In the genomic region with DNA sequence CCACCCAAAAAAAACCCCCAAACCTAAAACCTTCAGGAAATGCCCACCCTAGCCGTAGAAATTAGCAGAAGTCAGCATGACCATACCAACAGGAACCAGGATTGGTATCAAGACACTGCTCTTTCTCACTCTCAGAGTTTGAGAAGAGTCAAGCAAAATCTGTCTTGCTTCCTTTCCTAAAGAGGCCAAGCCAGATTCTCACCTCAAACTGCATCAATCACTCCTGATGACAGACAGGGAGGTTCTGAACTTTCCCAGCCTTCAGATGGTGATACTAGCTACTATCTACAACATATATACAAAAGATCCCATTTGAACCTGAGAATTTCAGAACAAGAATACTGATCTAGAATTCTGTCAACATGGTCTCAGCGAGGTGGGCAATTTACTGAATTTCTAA, we compare ENCODE assay signal across 19 cellular contexts. TPM values are rescaled to one million over a fixed set of nuclear protein-coding genes. Genes with fewer than 3 reads are reported as not detected.
A peak's percentile ranks its signal among the peaks of the same experiment; 100 is the strongest.
DNase-seq lines count a peak whose midpoint lies in the region; ATAC-seq and TF ChIP-seq lines count a peak whose summit lies in the region.
"Had no signal": no experiment of that assay in that cellular context is flagged by ENCODE, and none has a peak within 500 bp of the region (broad histone marks: within the 10 kb centered on the region; RNA-seq: fewer than 3 reads in every experiment).

No MANE protein-coding gene starts in this region.

- peaks cover 8 to 9% of the 10 kb centered on the region in 2 donors for H3K4me1 ChIP-seq in thyroid gland
- peaks cover 31% of the 10 kb centered on the region for H3K4me1 ChIP-seq in osteoblast (ENCODE audit: insufficient read depth, low read length)

- H3K9me3 ChIP-seq in T-helper 17 cell (ENCODE audit: control insufficient read depth, low read length, poor library complexity, severe bottlenecking) = no peaks in the 10 kb centered on the region
- H3K9me3 ChIP-seq in thyroid gland = no peaks in the 10 kb centered on the region
- no peaks in the 10 kb centered on the region for H3K9me3 ChIP-seq in osteoblast (ENCODE audit: low read depth, low read length)

- no peak overlapping the region for H2AFZ ChIP-seq in osteoblast (ENCODE audit: low read length)
- H2AFZ ChIP-seq: GM23248, PC-9 had no signal

- H3K27ac ChIP-seq in thyroid gland (no peak overlapping the region), osteoblast (ENCODE audit: low read depth, low read length) (no peak overlapping the region)
- H3K27ac ChIP-seq: PC-9 had no signal

- TF ChIP-seq CTCF in natural killer cell (IDR thresholded peaks at IDR 0.05) (no peak), thyroid gland (IDR thresholded peaks at IDR 0.05) (no peak), osteoblast (IDR thresholded peaks at IDR 0.05; ENCODE audit: extremely low read depth, low read depth, low read length) (no peak)

- peaks cover 0 to 5% of the 10 kb centered on the region in 2 donors for H3K36me3 ChIP-seq in thyroid gland
- peaks cover 8% of the 10 kb centered on the region for H3K36me3 ChIP-seq in osteoblast (ENCODE audit: insufficient read depth, low read length)

- ATAC-seq in natural killer cell = no peak
- ATAC-seq in natural killer cell treated with Interleukin-12 subunit alpha and Interleukin-12 subunit beta and Interleukin-15 and Interleukin-18, amount 100 ng/mL, for 72 hours = no peak
- no peak for ATAC-seq in T-helper 17 cell
- ATAC-seq in effector memory CD8-positive, alpha-beta T cell (replicated peaks) = no peak

- intact Hi-C loops in natural killer cell (cut with micrococcal nuclease) = no loop called here
- intact Hi-C loops in thyroid gland (cut with DNase I) = no loop called here

- WGBS in thyroid gland, 2 donors = 70 to 71% methylated on average over 2 of the region's 2 CpGs

- H3K4me2 ChIP-seq in osteoblast (ENCODE audit: insufficient read depth, low read length) = no peak overlapping the region
- H3K4me2 ChIP-seq: PC-9 had no signal

- no peaks in the 10 kb centered on the region for H4K20me1 ChIP-seq in osteoblast (ENCODE audit: insufficient read depth, low read length)

- TF ChIP-seq POLR2A in thyroid gland (IDR thresholded peaks at IDR 0.05) = no peak

- no peak overlapping the region for H3K4me3 ChIP-seq in thyroid gland (replicated peaks in 1 of 3)
- H3K4me3 ChIP-seq in osteoblast (ENCODE audit: insufficient read depth, low read length) = no peak overlapping the region
- H3K4me3 ChIP-seq: GM23248, PC-9 had no signal

- no peaks in the 10 kb centered on the region for H3K27me3 ChIP-seq in thyroid gland
- no peaks in the 10 kb centered on the region for H3K27me3 ChIP-seq in osteoblast (ENCODE audit: insufficient read depth, low read length)

- no peaks in the 10 kb centered on the region for H3K36me3 Mint-ChIP-seq in natural killer cell
- H3K36me3 Mint-ChIP-seq in natural killer cell treated with Interleukin-12 subunit alpha and Interleukin-12 subunit beta and Interleukin-15 and Interleukin-18, amount 100 ng/mL, for 72 hours = peaks cover 11% of the 10 kb centered on the region
- peaks cover 10% of the 10 kb centered on the region for H3K36me3 Mint-ChIP-seq in T-helper 17 cell (ENCODE audit: low read depth)
- peaks cover 31% of the 10 kb centered on the region for H3K36me3 Mint-ChIP-seq in effector memory CD8-positive, alpha-beta T cell (ENCODE audit: insufficient read depth)

- H3K27ac Mint-ChIP-seq in natural killer cell = peak overlapping the region; percentile 16
- no peak overlapping the region for H3K27ac Mint-ChIP-seq in natural killer cell treated with Interleukin-12 subunit alpha and Interleukin-12 subunit beta and Interleukin-15 and Interleukin-18, amount 100 ng/mL, for 72 hours
- H3K27ac Mint-ChIP-seq in T-helper 17 cell = peak overlapping the region; percentile 72
- H3K27ac Mint-ChIP-seq in effector memory CD8-positive, alpha-beta T cell = peak overlapping the region; percentile 55 to 64

- no peaks in the 10 kb centered on the region for H3K27me3 Mint-ChIP-seq in natural killer cell (ENCODE audit: low read depth in 2 of 2)
- no peaks in the 10 kb centered on the region for H3K27me3 Mint-ChIP-seq in natural killer cell treated with Interleukin-12 subunit alpha and Interleukin-12 subunit beta and Interleukin-15 and Interleukin-18, amount 100 ng/mL, for 72 hours
- no peaks in the 10 kb centered on the region for H3K27me3 Mint-ChIP-seq in T-helper 17 cell
- no peaks in the 10 kb centered on the region for H3K27me3 Mint-ChIP-seq in effector memory CD8-positive, alpha-beta T cell

- no peaks in the 10 kb centered on the region for H3K9me3 Mint-ChIP-seq in natural killer cell
- H3K9me3 Mint-ChIP-seq in natural killer cell treated with Interleukin-12 subunit alpha and Interleukin-12 subunit beta and Interleukin-15 and Interleukin-18, amount 100 ng/mL, for 72 hours = no peaks in the 10 kb centered on the region
- H3K9me3 Mint-ChIP-seq in effector memory CD8-positive, alpha-beta T cell = no peaks in the 10 kb centered on the region

- DNase-seq in natural killer cell = no peak
- DNase-seq in natural killer cell treated with Interleukin-12 subunit alpha and Interleukin-12 subunit beta and Interleukin-15 and Interleukin-18, amount 100 ng/mL, for 72 hours (ENCODE audit: low spot score) = no peak
- no peak for DNase-seq in T-helper 17 cell
- no peak for DNase-seq in effector memory CD8-positive, alpha-beta T cell
- no peak for DNase-seq in SK-N-DZ (ENCODE audit: low spot score)
- no peak for DNase-seq in thyroid gland
- DNase-seq in osteoblast (ENCODE audit: insufficient read length, low spot score, missing footprints) = no peak
- DNase-seq: ACHN, C1 segment of cervical spinal cord, GDM1, GM23248, HCEC 1CT, IMR-90, Karpas-422, NCI-H1417 treated with DMSO at 0.1 percent for 48 hours, NCI-H187 treated with DMSO at 0.1 percent for 48 hours, NCI-H345, NCI-H526, PC-9 had no signal

- H3K4me1 Mint-ChIP-seq in natural killer cell = peaks cover 23 to 24% of the 10 kb centered on the region in 2 donors
- H3K4me1 Mint-ChIP-seq in natural killer cell treated with Interleukin-12 subunit alpha and Interleukin-12 subunit beta and Interleukin-15 and Interleukin-18, amount 100 ng/mL, for 72 hours (ENCODE audit: low read depth in 2 of 2) = peaks cover 16 to 24% of the 10 kb centered on the region in 2 donors
- H3K4me1 Mint-ChIP-seq in T-helper 17 cell = peaks cover 18% of the 10 kb centered on the region
- peaks cover 15 to 25% of the 10 kb centered on the region in 2 donors for H3K4me1 Mint-ChIP-seq in effector memory CD8-positive, alpha-beta T cell (ENCODE audit: low read depth in 2 of 2)

- H3K79me2 ChIP-seq in osteoblast (ENCODE audit: insufficient read depth, low read length) = no peaks in the 10 kb centered on the region

- H3K4me3 Mint-ChIP-seq in natural killer cell (no peak overlapping the region), T-helper 17 cell (no peak overlapping the region)
- no peak overlapping the region for H3K4me3 Mint-ChIP-seq in natural killer cell treated with Interleukin-12 subunit alpha and Interleukin-12 subunit beta and Interleukin-15 and Interleukin-18, amount 100 ng/mL, for 72 hours
- no peak overlapping the region for H3K4me3 Mint-ChIP-seq in effector memory CD8-positive, alpha-beta T cell

RNA-seq across cellular contexts. Expression of a gene that starts 29.7 kb away (rescaled TPM):
- total RNA-seq in natural killer cell (10 to 100 TPM; 58.6 to 68.6 (median 67.4) TPM), T-helper 17 cell (10 to 100 TPM; 51.6 to 58.2 TPM), thyroid gland (10 to 100 TPM; 25.6 to 52.4 (median 33.1) TPM), osteoblast (40.5 and 47.7 TPM in 2 replicates)
- total RNA-seq in natural killer cell treated with Interleukin-12 subunit alpha and Interleukin-12 subunit beta and Interleukin-15 and Interleukin-18, amount 100 ng/mL, for 72 hours = 10 to 100 TPM; 33.5 to 59.9 TPM
- polyA plus RNA-seq in SK-N-DZ (2014; cell fraction: cytosol; rRNA removed) = 10.3 and 23.6 TPM in 2 replicates
- 63.1 and 93.1 TPM in 2 replicates for polyA plus RNA-seq in SK-N-DZ (2014; cell fraction: nucleus; rRNA removed)

Comparison
In these comparisons a context has a peak if more than half of its experiments do, and no peak if none do; other contexts are left out.
1. H3K27ac Mint-ChIP-seq: peak in natural killer cell (2 of 2), T-helper 17 cell (single experiment) and effector memory CD8-positive, alpha-beta T cell (2 of 2); none in natural killer cell treated with Interleukin-12 subunit alpha and Interleukin-12 subunit beta and Interleukin-15 and Interleukin-18, amount 100 ng/mL, for 72 hours (0 of 2).